Comparison of ENCODE assay signal across 23 cellular contexts in genomic region chr3:15083190-15083700, GRCh38.
"Had no signal": no experiment of that assay in that cellular context is flagged by ENCODE, and none has a peak within 500 bp of the region (broad histone marks: within the 10 kb centered on the region; RNA-seq: fewer than 3 reads in every experiment).

No MANE protein-coding gene starts in this region.

- H3K27me3 Mint-ChIP-seq: activated naive CD4-positive, alpha-beta T cell treated with anti-CD3 and anti-CD28 coated beads, Interleukin-2, amount 10 ng/mL, durations not matched to agents 7 days and 5 days; stimulated activated naive CD8-positive, alpha-beta T cell treated with anti-CD3 and anti-CD28 coated beads, Interleukin-15, amount 100 ng/mL, for 72 hours; T-cell had no signal

- H3K4me1 ChIP-seq: body of pancreas, left ventricle myocardium inferior, pancreas, psoas muscle, right atrium auricular region, spleen had no signal

- H3K27ac ChIP-seq: body of pancreas, cardiac muscle cell, hepatocyte, left ventricle myocardium inferior, pancreas, psoas muscle, right atrium auricular region, spleen had no signal

- H3K4me1 Mint-ChIP-seq: immature natural killer cell, nephron had no signal

- ATAC-seq: activated T-cell treated with anti-CD3 and anti-CD28 coated beads, Interleukin-2, amount 50 U/mL, for 4 hours; body of pancreas; pancreas; stimulated activated naive CD8-positive, alpha-beta T cell treated with anti-CD3 and anti-CD28 coated beads, Interleukin-15, amount 100 ng/mL, for 72 hours; T-cell had no signal

- H3K9me3 ChIP-seq: body of pancreas, left ventricle myocardium inferior, pancreas, psoas muscle, right atrium auricular region, spleen had no signal

- H3K27ac Mint-ChIP-seq: activated naive CD4-positive, alpha-beta T cell treated with anti-CD3 and anti-CD28 coated beads, Interleukin-2, amount 10 ng/mL, durations not matched to agents 7 days and 5 days; nephron; T-cell had no signal

- H3K4me3 ChIP-seq: body of pancreas, cardiac muscle cell, hepatocyte, left ventricle myocardium inferior, pancreas, psoas muscle, right atrium auricular region, spleen had no signal

- H3K4me3 Mint-ChIP-seq: activated naive CD4-positive, alpha-beta T cell treated with anti-CD3 and anti-CD28 coated beads, Interleukin-2, amount 10 ng/mL, durations not matched to agents 7 days and 5 days; activated T-cell treated with anti-CD3 and anti-CD28 coated beads, Interleukin-2, amount 50 U/mL, for 4 hours; immature natural killer cell; nephron; stimulated activated naive CD8-positive, alpha-beta T cell treated with anti-CD3 and anti-CD28 coated beads, Interleukin-15, amount 100 ng/mL, for 72 hours; T-cell had no signal

- H3K27me3 ChIP-seq: body of pancreas, cardiac muscle cell, hepatocyte, pancreas, right atrium auricular region, spleen had no signal

- DNase-seq: activated CD4-positive, alpha-beta T cell treated with anti-CD3 and anti-CD28 coated beads for 1 hour; activated CD8-positive, alpha-beta memory T cell treated with anti-CD3 and anti-CD28 coated beads, Interleukin-2, amount 50 U/mL, for 4 hours; activated effector memory CD4-positive, alpha-beta T cell treated with anti-CD3 and anti-CD28 coated beads, Interleukin-2, amount 50 U/mL, for 16 hours; activated naive CD4-positive, alpha-beta T cell treated with anti-CD3 and anti-CD28 coated beads, Interleukin-2, amount 10 ng/mL, durations not matched to agents 7 days and 5 days; activated T-cell treated with anti-CD3 and anti-CD28 coated beads, Interleukin-2, amount 50 U/mL, for 4 hours; anterior cingulate cortex; body of pancreas; effector CD4-positive, alpha-beta T cell; erythroblast; glutamatergic neuron; immature natural killer cell; left ventricle myocardium inferior; mesenchymal stem cell; pancreas; psoas muscle; spleen; stimulated activated naive CD8-positive, alpha-beta T cell treated with anti-CD3 and anti-CD28 coated beads, Interleukin-15, amount 100 ng/mL, for 72 hours; T-cell; trophoblast cell had no signal

- H3K9me3 Mint-ChIP-seq: activated naive CD4-positive, alpha-beta T cell treated with anti-CD3 and anti-CD28 coated beads, Interleukin-2, amount 10 ng/mL, durations not matched to agents 7 days and 5 days; activated T-cell treated with anti-CD3 and anti-CD28 coated beads, Interleukin-2, amount 50 U/mL, for 4 hours; immature natural killer cell; nephron; stimulated activated naive CD8-positive, alpha-beta T cell treated with anti-CD3 and anti-CD28 coated beads, Interleukin-15, amount 100 ng/mL, for 72 hours; T-cell had no signal
